ENCODE assay signal across 28 cellular contexts in genomic region chr18:23799540-23799939, GRCh38.
"Had no signal": no experiment of that assay in that cellular context is flagged by ENCODE, and none has a peak within 500 bp of the region (broad histone marks: within the 10 kb centered on the region; RNA-seq: fewer than 3 reads in every experiment).

No MANE protein-coding gene starts in this region.

- H3K4me1 Mint-ChIP-seq: stimulated activated effector memory CD8-positive, alpha-beta T cell treated with anti-CD3 and anti-CD28 coated beads, Interleukin-12 subunit alpha, Interleukin-12 subunit beta, amount 100 ng/mL, for 72 hours; stimulated activated memory B cell treated with anti-CD40 and anti-IgM and Interleukin-4, amounts not matched to agents 10 μg/mL and 1 μg/mL and 100 μg/mL, for 72 hours; stimulated activated naive B cell treated with anti-CD40 and anti-IgM and Interleukin-4, amounts not matched to agents 10 μg/mL and 1 μg/mL and 100 μg/mL, for 72 hours had no signal

- ATAC-seq: stimulated activated effector memory CD8-positive, alpha-beta T cell treated with anti-CD3 and anti-CD28 coated beads, Interleukin-12 subunit alpha, Interleukin-12 subunit beta, amount 100 ng/mL, for 72 hours; stimulated activated memory B cell treated with anti-CD40 and anti-IgM and Interleukin-4, amounts not matched to agents 10 μg/mL and 1 μg/mL and 100 μg/mL, for 72 hours; stimulated activated naive B cell treated with anti-CD40 and anti-IgM and Interleukin-4, amounts not matched to agents 10 μg/mL and 1 μg/mL and 100 μg/mL, for 72 hours; stimulated activated naive CD8-positive, alpha-beta T cell treated with anti-CD3 and anti-CD28 coated beads, Interleukin-15, amount 100 ng/mL, for 72 hours; stimulated activated naive CD8-positive, alpha-beta T cell treated with anti-CD3 and anti-CD28 coated beads, Interleukin-15, Interleukin-2, amounts not matched to agents 100 U/mL and 50 U/mL, for 24 hours; upper lobe of right lung had no signal

- H3K27me3 ChIP-seq: stomach, suprapubic skin, testis, thyroid gland, tibial artery, tibial nerve, transverse colon, upper lobe of left lung, upper lobe of right lung, uterus, vagina had no signal

- H3K4me3 ChIP-seq: stomach, suprapubic skin, testis, thoracic aorta, thyroid gland, tibial artery, tibial nerve, transverse colon, upper lobe of left lung, upper lobe of right lung, uterus, vagina had no signal

- H3K4me1 ChIP-seq: stomach, suprapubic skin, testis, thyroid gland, tibial artery, tibial nerve, transverse colon, upper lobe of left lung, upper lobe of right lung, uterus, vagina had no signal

- H3K36me3 ChIP-seq: suprapubic skin, thoracic aorta, thyroid gland, tibial artery, transverse colon, upper lobe of left lung, upper lobe of right lung, uterus, vagina had no signal

- H3K9me3 ChIP-seq: stomach, suprapubic skin, testis, thoracic aorta, thyroid gland, tibial artery, tibial nerve, transverse colon, upper lobe of left lung, upper lobe of right lung, uterus, vagina had no signal

- H3K27ac Mint-ChIP-seq: stimulated activated effector memory CD8-positive, alpha-beta T cell treated with anti-CD3 and anti-CD28 coated beads, Interleukin-12 subunit alpha, Interleukin-12 subunit beta, amount 100 ng/mL, for 72 hours; stimulated activated memory B cell treated with anti-CD40 and anti-IgM and Interleukin-4, amounts not matched to agents 10 μg/mL and 1 μg/mL and 100 μg/mL, for 72 hours; stimulated activated naive B cell treated with anti-CD40 and anti-IgM and Interleukin-4, amounts not matched to agents 10 μg/mL and 1 μg/mL and 100 μg/mL, for 72 hours; stimulated activated naive CD8-positive, alpha-beta T cell treated with anti-CD3 and anti-CD28 coated beads, Interleukin-15, amount 100 ng/mL, for 72 hours; stimulated activated naive CD8-positive, alpha-beta T cell treated with anti-CD3 and anti-CD28 coated beads, Interleukin-15, Interleukin-2, amounts not matched to agents 100 ng/mL and 50 ng/mL, for 24 hours; type B pancreatic cell had no signal

- H3K9me3 Mint-ChIP-seq: stimulated activated effector memory CD8-positive, alpha-beta T cell treated with anti-CD3 and anti-CD28 coated beads, Interleukin-12 subunit alpha, Interleukin-12 subunit beta, amount 100 ng/mL, for 72 hours; stimulated activated naive CD8-positive, alpha-beta T cell treated with anti-CD3 and anti-CD28 coated beads, Interleukin-15, amount 100 ng/mL, for 72 hours; stimulated activated naive CD8-positive, alpha-beta T cell treated with anti-CD3 and anti-CD28 coated beads, Interleukin-15, Interleukin-2, amounts not matched to agents 100 ng/mL and 50 ng/mL, for 24 hours; type B pancreatic cell had no signal

- FAIRE-seq: urothelium cell line had no signal

- H3K36me3 Mint-ChIP-seq: stimulated activated effector memory CD8-positive, alpha-beta T cell treated with anti-CD3 and anti-CD28 coated beads, Interleukin-12 subunit alpha, Interleukin-12 subunit beta, amount 100 ng/mL, for 72 hours; stimulated activated memory B cell treated with anti-CD40 and anti-IgM and Interleukin-4, amounts not matched to agents 10 μg/mL and 1 μg/mL and 100 μg/mL, for 72 hours; stimulated activated naive B cell treated with anti-CD40 and anti-IgM and Interleukin-4, amounts not matched to agents 10 μg/mL and 1 μg/mL and 100 μg/mL, for 72 hours; type B pancreatic cell had no signal

- H3K4me3 Mint-ChIP-seq: stimulated activated effector memory CD8-positive, alpha-beta T cell treated with anti-CD3 and anti-CD28 coated beads, Interleukin-12 subunit alpha, Interleukin-12 subunit beta, amount 100 ng/mL, for 72 hours; stimulated activated memory B cell treated with anti-CD40 and anti-IgM and Interleukin-4, amounts not matched to agents 10 μg/mL and 1 μg/mL and 100 μg/mL, for 72 hours; stimulated activated naive B cell treated with anti-CD40 and anti-IgM and Interleukin-4, amounts not matched to agents 10 μg/mL and 1 μg/mL and 100 μg/mL, for 72 hours; stimulated activated naive CD8-positive, alpha-beta T cell treated with anti-CD3 and anti-CD28 coated beads, Interleukin-15, amount 100 ng/mL, for 72 hours; stimulated activated naive CD8-positive, alpha-beta T cell treated with anti-CD3 and anti-CD28 coated beads, Interleukin-15, Interleukin-2, amounts not matched to agents 100 ng/mL and 50 ng/mL, for 24 hours; type B pancreatic cell had no signal

- H3K27ac ChIP-seq: stomach, suprapubic skin, testis, thoracic aorta, thyroid gland, tibial artery, tibial nerve, transverse colon, upper lobe of left lung, upper lobe of right lung, uterus, vagina had no signal

- DNase-seq: stimulated activated CD4-positive, alpha-beta T cell treated with anti-CD3 and anti-CD28 coated beads, Interleukin-2, amount 100 ng/mL, for 48 hours; stimulated activated CD4-positive, alpha-beta T cell treated with anti-CD3 and anti-CD28 coated beads, Interleukin-4, amount 100 ng/mL, for 1 hour; stimulated activated CD4-positive, alpha-beta T cell treated with anti-CD3 and anti-CD28 coated beads, Interleukin-4, amount 100 ng/mL, for 24 hours; stimulated activated CD4-positive, alpha-beta T cell treated with anti-CD3 and anti-CD28 coated beads, Interleukin-4, amount 100 ng/mL, for 4 hours; stimulated activated CD8-positive, alpha-beta memory T cell treated with anti-CD3 and anti-CD28 coated beads, Interleukin-4, amount 100 ng/mL, for 48 hours; stimulated activated naive B cell treated with anti-CD40 and anti-IgM and Interleukin-4, amounts not matched to agents 10 μg/mL and 1 μg/mL and 100 μg/mL, for 72 hours; stimulated activated naive CD4-positive, alpha-beta T cell; stimulated activated naive CD4-positive, alpha-beta T cell treated with Interleukin-2 at 50 U/mL for 16 hours; stimulated activated naive CD8-positive, alpha-beta T cell treated with anti-CD3 and anti-CD28 coated beads, Interleukin-15, amount 100 ng/mL, for 72 hours; stimulated activated naive CD8-positive, alpha-beta T cell treated with anti-CD3 and anti-CD28 coated beads, Interleukin-15, Interleukin-2, amounts not matched to agents 100 U/mL and 50 U/mL, for 24 hours; stomach; substantia nigra; testis; thyroid gland; tibial artery; transverse colon; upper lobe of left lung; upper lobe of right lung; uterus had no signal
